Comparison of ENCODE assay signal across 1 cellular context in the genomic region with DNA sequence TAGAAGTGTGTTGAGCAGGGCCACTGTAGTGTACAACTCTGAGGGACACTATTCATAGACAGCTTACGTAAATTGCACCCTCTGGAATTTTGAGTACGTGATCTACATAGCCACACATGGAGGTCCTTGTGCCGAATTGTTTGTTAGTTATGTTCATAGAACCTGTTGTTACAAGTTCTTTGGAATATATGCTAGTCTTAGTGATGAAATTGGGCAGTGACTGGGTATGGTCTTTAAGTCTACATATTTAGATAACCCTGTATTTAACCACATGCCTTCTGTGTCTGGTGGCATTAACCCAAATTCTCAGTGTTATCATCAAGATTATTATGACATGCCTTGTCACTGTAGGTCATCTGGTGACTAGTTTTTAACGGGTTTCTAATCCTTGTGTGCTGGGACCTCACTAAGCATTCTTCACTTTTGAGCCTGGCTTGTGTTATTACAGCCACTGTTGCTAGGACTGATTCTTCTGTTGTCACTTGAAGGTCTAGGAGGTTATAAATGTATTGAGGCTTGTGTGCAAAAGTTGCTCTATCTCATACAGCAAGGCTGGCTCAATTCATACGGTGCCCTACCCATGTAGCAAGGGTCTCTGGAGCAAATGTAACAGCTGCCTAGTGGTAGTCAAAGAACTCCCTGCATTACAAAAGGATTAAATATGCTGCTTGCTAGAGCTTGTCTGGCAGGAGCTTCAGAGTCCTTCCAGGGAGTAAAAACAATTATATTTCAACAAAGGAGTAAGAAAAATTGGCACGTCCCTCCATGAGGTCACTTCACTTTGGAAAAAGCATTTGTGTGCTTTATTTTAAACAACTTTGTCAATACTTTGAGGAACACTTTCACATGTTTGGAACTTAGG.
TF ChIP-seq lines count a peak whose summit lies in the region.

No MANE protein-coding gene starts in this region.

TF ChIP-seq in GM12878, 131 proteins besides CTCF, POLR2A, EP300 and RAD21 (continued from another document):
- TF ChIP-seq, protein P1, sequence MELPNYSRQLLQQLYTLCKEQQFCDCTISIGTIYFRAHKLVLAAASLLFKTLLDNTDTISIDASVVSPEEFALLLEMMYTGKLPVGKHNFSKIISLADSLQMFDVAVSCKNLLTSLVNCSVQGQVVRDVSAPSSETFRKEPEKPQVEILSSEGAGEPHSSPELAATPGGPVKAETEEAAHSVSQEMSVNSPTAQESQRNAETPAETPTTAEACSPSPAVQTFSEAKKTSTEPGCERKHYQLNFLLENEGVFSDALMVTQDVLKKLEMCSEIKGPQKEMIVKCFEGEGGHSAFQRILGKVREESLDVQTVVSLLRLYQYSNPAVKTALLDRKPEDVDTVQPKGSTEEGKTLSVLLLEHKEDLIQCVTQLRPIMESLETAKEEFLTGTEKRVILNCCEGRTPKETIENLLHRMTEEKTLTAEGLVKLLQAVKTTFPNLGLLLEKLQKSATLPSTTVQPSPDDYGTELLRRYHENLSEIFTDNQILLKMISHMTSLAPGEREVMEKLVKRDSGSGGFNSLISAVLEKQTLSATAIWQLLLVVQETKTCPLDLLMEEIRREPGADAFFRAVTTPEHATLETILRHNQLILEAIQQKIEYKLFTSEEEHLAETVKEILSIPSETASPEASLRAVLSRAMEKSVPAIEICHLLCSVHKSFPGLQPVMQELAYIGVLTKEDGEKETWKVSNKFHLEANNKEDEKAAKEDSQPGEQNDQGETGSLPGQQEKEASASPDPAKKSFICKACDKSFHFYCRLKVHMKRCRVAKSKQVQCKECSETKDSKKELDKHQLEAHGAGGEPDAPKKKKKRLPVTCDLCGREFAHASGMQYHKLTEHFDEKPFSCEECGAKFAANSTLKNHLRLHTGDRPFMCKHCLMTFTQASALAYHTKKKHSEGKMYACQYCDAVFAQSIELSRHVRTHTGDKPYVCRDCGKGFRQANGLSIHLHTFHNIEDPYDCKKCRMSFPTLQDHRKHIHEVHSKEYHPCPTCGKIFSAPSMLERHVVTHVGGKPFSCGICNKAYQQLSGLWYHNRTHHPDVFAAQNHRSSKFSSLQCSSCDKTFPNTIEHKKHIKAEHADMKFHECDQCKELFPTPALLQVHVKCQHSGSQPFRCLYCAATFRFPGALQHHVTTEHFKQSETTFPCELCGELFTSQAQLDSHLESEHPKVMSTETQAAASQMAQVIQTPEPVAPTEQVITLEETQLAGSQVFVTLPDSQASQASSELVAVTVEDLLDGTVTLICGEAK (IDR thresholded peaks at IDR 0.05; ENCODE audit: borderline replicate concordance) = no peak
- TF ChIP-seq, protein P2, sequence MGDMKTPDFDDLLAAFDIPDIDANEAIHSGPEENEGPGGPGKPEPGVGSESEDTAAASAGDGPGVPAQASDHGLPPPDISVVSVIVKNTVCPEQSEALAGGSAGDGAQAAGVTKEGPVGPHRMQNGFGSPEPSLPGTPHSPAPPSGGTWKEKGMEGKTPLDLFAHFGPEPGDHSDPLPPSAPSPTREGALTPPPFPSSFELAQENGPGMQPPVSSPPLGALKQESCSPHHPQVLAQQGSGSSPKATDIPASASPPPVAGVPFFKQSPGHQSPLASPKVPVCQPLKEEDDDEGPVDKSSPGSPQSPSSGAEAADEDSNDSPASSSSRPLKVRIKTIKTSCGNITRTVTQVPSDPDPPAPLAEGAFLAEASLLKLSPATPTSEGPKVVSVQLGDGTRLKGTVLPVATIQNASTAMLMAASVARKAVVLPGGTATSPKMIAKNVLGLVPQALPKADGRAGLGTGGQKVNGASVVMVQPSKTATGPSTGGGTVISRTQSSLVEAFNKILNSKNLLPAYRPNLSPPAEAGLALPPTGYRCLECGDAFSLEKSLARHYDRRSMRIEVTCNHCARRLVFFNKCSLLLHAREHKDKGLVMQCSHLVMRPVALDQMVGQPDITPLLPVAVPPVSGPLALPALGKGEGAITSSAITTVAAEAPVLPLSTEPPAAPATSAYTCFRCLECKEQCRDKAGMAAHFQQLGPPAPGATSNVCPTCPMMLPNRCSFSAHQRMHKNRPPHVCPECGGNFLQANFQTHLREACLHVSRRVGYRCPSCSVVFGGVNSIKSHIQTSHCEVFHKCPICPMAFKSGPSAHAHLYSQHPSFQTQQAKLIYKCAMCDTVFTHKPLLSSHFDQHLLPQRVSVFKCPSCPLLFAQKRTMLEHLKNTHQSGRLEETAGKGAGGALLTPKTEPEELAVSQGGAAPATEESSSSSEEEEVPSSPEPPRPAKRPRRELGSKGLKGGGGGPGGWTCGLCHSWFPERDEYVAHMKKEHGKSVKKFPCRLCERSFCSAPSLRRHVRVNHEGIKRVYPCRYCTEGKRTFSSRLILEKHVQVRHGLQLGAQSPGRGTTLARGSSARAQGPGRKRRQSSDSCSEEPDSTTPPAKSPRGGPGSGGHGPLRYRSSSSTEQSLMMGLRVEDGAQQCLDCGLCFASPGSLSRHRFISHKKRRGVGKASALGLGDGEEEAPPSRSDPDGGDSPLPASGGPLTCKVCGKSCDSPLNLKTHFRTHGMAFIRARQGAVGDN (IDR thresholded peaks at IDR 0.05) = no peak
- TF ChIP-seq POU2F2 (IDR thresholded peaks at IDR 0.05; ENCODE audit: borderline replicate concordance, low read depth, low read length) (no peak), STAT3 (IDR thresholded peaks at IDR 0.05; ENCODE audit: low read depth, low read length) (no peak), TARDBP (IDR thresholded peaks at IDR 0.05; ENCODE audit: borderline replicate concordance) (no peak), TCF3 (IDR thresholded peaks at IDR 0.05; ENCODE audit: borderline replicate concordance, insufficient read depth, low read depth, low read length) (no peak), ZNF274 (IDR thresholded peaks at IDR 0.05; ENCODE audit: insufficient read depth, insufficient read length) (no peak), HDAC6 (IDR thresholded peaks at IDR 0.05; ENCODE audit: unreplicated experiment) (no peak)
- TF ChIP-seq, protein P3, sequence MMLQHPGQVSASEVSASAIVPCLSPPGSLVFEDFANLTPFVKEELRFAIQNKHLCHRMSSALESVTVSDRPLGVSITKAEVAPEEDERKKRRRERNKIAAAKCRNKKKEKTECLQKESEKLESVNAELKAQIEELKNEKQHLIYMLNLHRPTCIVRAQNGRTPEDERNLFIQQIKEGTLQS (IDR thresholded peaks at IDR 0.05; ENCODE audit: borderline replicate concordance, extremely low read depth, low read depth, low read length) = no peak
